2 cellular contexts compared by ENCODE assay signal in the genomic region with DNA sequence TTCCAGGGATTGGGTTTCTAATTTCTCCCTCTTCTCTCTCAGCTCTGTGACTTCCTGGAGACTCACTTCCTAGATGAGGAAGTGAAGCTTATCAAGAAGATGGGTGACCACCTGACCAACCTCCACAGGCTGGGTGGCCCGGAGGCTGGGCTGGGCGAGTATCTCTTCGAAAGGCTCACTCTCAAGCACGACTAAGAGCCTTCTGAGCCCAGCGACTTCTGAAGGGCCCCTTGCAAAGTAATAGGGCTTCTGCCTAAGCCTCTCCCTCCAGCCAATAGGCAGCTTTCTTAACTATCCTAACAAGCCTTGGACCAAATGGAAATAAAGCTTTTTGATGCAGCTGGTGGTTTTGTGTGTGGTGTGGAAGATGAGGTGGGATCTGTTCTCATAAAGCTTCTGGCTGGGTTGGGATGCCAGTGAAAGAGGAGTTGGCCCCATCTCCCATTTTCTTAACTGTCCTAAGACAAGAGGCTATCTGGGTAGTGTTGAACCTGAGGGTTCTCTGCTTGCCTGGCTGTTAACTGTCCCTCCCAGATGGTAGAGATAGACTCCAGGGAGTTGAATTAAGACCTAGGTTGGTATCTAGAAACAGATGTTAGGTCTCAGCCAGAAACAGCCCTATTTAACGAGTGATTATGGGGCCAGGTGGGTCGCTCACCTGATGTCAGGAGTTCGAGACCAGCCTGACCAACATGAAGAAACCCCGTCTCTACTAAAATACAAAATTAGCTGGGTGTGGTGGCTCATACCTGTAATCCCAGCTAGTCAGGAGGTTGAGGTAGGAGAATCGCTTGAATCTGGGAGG.
TF ChIP-seq lines count a peak whose summit lies in the region.

No MANE protein-coding gene starts in this region.

TF ChIP-seq in SK-N-SH, 30 proteins besides CTCF, POLR2A, EP300 and RAD21 (continued from another document):
- TF ChIP-seq REST (IDR thresholded peaks at IDR 0.05; ENCODE audit: low read depth, low read length), result no peak
- TF ChIP-seq, protein P1, sequence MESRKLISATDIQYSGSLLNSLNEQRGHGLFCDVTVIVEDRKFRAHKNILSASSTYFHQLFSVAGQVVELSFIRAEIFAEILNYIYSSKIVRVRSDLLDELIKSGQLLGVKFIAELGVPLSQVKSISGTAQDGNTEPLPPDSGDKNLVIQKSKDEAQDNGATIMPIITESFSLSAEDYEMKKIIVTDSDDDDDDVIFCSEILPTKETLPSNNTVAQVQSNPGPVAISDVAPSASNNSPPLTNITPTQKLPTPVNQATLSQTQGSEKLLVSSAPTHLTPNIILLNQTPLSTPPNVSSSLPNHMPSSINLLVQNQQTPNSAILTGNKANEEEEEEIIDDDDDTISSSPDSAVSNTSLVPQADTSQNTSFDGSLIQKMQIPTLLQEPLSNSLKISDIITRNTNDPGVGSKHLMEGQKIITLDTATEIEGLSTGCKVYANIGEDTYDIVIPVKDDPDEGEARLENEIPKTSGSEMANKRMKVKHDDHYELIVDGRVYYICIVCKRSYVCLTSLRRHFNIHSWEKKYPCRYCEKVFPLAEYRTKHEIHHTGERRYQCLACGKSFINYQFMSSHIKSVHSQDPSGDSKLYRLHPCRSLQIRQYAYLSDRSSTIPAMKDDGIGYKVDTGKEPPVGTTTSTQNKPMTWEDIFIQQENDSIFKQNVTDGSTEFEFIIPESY (IDR thresholded peaks at IDR 0.05; ENCODE audit: borderline replicate concordance, low read depth), result 0 out of 2 replicates have a peak, but pooled peaks have one; percentile 2
- TF ChIP-seq, protein P2, sequence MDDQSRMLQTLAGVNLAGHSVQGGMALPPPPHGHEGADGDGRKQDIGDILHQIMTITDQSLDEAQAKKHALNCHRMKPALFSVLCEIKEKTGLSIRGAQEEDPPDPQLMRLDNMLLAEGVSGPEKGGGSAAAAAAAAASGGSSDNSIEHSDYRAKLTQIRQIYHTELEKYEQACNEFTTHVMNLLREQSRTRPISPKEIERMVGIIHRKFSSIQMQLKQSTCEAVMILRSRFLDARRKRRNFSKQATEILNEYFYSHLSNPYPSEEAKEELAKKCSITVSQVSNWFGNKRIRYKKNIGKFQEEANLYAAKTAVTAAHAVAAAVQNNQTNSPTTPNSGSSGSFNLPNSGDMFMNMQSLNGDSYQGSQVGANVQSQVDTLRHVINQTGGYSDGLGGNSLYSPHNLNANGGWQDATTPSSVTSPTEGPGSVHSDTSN (IDR thresholded peaks at IDR 0.05), result no peak

TF ChIP-seq in SK-N-SH treated with all-trans-retinoic acid at 6 μM for 48 hours, 23 proteins besides CTCF, POLR2A, EP300 and RAD21 (continued from another document):
- no peak for TF ChIP-seq RARB (CRISPR knock-in tag; IDR thresholded peaks at IDR 0.05)
- no peak for TF ChIP-seq BACH2 (CRISPR knock-in tag; IDR thresholded peaks at IDR 0.05; ENCODE audit: borderline replicate concordance)
- TF ChIP-seq ISL1 (CRISPR knock-in tag; IDR thresholded peaks at IDR 0.05), result no peak
- no peak for TF ChIP-seq ZNF70 (CRISPR knock-in tag; IDR thresholded peaks at IDR 0.05)
